ENCODE assay signal across 1 cellular context in genomic region chr7:84085147-84085546, GRCh38.
TF ChIP-seq lines count a peak whose summit lies in the region.

No MANE protein-coding gene starts in this region.

TF ChIP-seq in HEK293, 187 proteins besides CTCF, POLR2A, EP300 and RAD21 (continued from another document):
- TF ChIP-seq ZNF362 (tag by site-specific recombination; IDR thresholded peaks at IDR 0.05) (peak; percentile 57; the same call in 1 of the 2 replicates), KLF10 (tag by site-specific recombination; IDR thresholded peaks at IDR 0.05) (no peak), PRDM4 (tag by site-specific recombination; IDR thresholded peaks at IDR 0.05) (peak; percentile 58; the same call in 1 of the 2 replicates), ZSCAN4 (tag by site-specific recombination; IDR thresholded peaks at IDR 0.05) (no peak), ELK4 (IDR thresholded peaks at IDR 0.05; ENCODE audit: borderline replicate concordance, low read depth, low read length) (no peak), INSM2 (tag by site-specific recombination; IDR thresholded peaks at IDR 0.05) (no peak), ZFHX2 (tag by site-specific recombination; conservative IDR thresholded peaks at IDR 0.05) (peak; percentile 79), HIC1 (tag by site-specific recombination; IDR thresholded peaks at IDR 0.05) (no peak), EGR2 (tag by site-specific recombination; IDR thresholded peaks at IDR 0.05; ENCODE audit: low read depth) (peak; percentile 80)
